Comparison of ENCODE assay signal across 27 cellular contexts in genomic region chr4:164423819-164424218, GRCh38.
"Had no signal": no experiment of that assay in that cellular context is flagged by ENCODE, and none has a peak within 500 bp of the region (broad histone marks: within the 10 kb centered on the region; RNA-seq: fewer than 3 reads in every experiment).

No MANE protein-coding gene starts in this region.

- H3K36me3 ChIP-seq: stomach, suprapubic skin, thoracic aorta, thyroid gland, tibial artery, tibial nerve, transverse colon, upper lobe of left lung, upper lobe of right lung, uterus, vagina had no signal

- H3K27me3 ChIP-seq: stomach, suprapubic skin, testis, thyroid gland, tibial artery, tibial nerve, transverse colon, upper lobe of left lung, upper lobe of right lung, uterus, vagina had no signal

- H3K4me3 ChIP-seq: stomach, suprapubic skin, testis, thoracic aorta, thyroid gland, tibial artery, tibial nerve, transverse colon, upper lobe of left lung, upper lobe of right lung, uterus, vagina had no signal

- DNase-seq: stimulated activated CD4-positive, alpha-beta T cell treated with anti-CD3 and anti-CD28 coated beads, Interleukin-2, amount 100 ng/mL, for 48 hours; stimulated activated CD4-positive, alpha-beta T cell treated with anti-CD3 and anti-CD28 coated beads, Interleukin-4, amount 100 ng/mL, for 1 hour; stimulated activated CD4-positive, alpha-beta T cell treated with anti-CD3 and anti-CD28 coated beads, Interleukin-4, amount 100 ng/mL, for 24 hours; stimulated activated CD4-positive, alpha-beta T cell treated with anti-CD3 and anti-CD28 coated beads, Interleukin-4, amount 100 ng/mL, for 4 hours; stimulated activated CD8-positive, alpha-beta memory T cell treated with anti-CD3 and anti-CD28 coated beads, Interleukin-4, amount 100 ng/mL, for 48 hours; stimulated activated naive B cell treated with anti-CD40 and anti-IgM and Interleukin-4, amounts not matched to agents 10 μg/mL and 1 μg/mL and 100 μg/mL, for 72 hours; stimulated activated naive CD4-positive, alpha-beta T cell; stimulated activated naive CD4-positive, alpha-beta T cell treated with Interleukin-2 at 50 U/mL for 16 hours; stimulated activated naive CD8-positive, alpha-beta T cell treated with anti-CD3 and anti-CD28 coated beads, Interleukin-15, amount 100 ng/mL, for 72 hours; stimulated activated naive CD8-positive, alpha-beta T cell treated with anti-CD3 and anti-CD28 coated beads, Interleukin-15, Interleukin-2, amounts not matched to agents 100 U/mL and 50 U/mL, for 24 hours; stomach; substantia nigra; testis; thyroid gland; tibial artery; transverse colon; trophoblast cell; upper lobe of left lung; upper lobe of right lung; uterus had no signal

- H3K9me3 ChIP-seq: suprapubic skin, testis, thyroid gland, tibial artery, transverse colon, upper lobe of left lung, upper lobe of right lung, uterus, vagina had no signal

- ATAC-seq: stimulated activated effector memory CD8-positive, alpha-beta T cell treated with anti-CD3 and anti-CD28 coated beads, Interleukin-12 subunit alpha, Interleukin-12 subunit beta, amount 100 ng/mL, for 72 hours; stimulated activated memory B cell treated with anti-CD40 and anti-IgM and Interleukin-4, amounts not matched to agents 10 μg/mL and 1 μg/mL and 100 μg/mL, for 72 hours; stimulated activated naive B cell treated with anti-CD40 and anti-IgM and Interleukin-4, amounts not matched to agents 10 μg/mL and 1 μg/mL and 100 μg/mL, for 72 hours; stimulated activated naive CD8-positive, alpha-beta T cell treated with anti-CD3 and anti-CD28 coated beads, Interleukin-15, amount 100 ng/mL, for 72 hours; stimulated activated naive CD8-positive, alpha-beta T cell treated with anti-CD3 and anti-CD28 coated beads, Interleukin-15, Interleukin-2, amounts not matched to agents 100 U/mL and 50 U/mL, for 24 hours; upper lobe of right lung had no signal

- H3K27ac ChIP-seq: stomach, suprapubic skin, testis, thoracic aorta, thyroid gland, tibial artery, tibial nerve, transverse colon, upper lobe of left lung, upper lobe of right lung, uterus, vagina had no signal

- FAIRE-seq: urothelium cell line had no signal

- H3K4me1 ChIP-seq: stomach, suprapubic skin, testis, thyroid gland, tibial artery, tibial nerve, transverse colon, upper lobe of left lung, upper lobe of right lung, uterus, vagina had no signal
